Comparison of ENCODE assay signal across 20 cellular contexts in the genomic region with DNA sequence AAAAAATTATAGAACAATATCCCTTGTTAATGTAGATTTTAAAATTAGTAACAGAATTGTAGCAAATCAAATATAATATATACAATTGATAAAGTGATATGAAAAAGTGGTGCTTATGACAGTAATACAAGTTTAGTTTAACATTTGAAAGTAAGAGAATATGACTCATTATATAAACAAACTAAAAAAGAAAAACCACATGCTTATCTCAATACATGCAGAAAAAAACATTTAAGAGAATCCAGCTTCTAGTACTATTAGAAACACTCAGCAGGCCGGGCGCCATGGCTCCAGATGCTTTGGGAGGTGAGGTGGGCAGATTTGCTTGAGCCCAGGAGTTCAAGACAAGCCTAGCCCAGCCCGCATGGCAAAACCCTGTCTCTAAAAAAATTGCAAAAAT.
A peak's percentile ranks its signal among the peaks of the same experiment; 100 is the strongest.
DNase-seq lines count a peak whose midpoint lies in the region; ATAC-seq and TF ChIP-seq lines count a peak whose summit lies in the region.
"Had no signal": no experiment of that assay in that cellular context is flagged by ENCODE, and none has a peak within 500 bp of the region (broad histone marks: within the 10 kb centered on the region; RNA-seq: fewer than 3 reads in every experiment).

No MANE protein-coding gene starts in this region.

- H3K9ac ChIP-seq in adipocyte (ENCODE audit: low read length), result no peak overlapping the region

- DNase-seq in H4 (ENCODE audit: low spot score) (peak; percentile 24), adipocyte (ENCODE audit: low read depth) (peak; percentile 51), fibroblast of mammary gland (ENCODE audit: low read depth) (peak; percentile 25), non-pigmented ciliary epithelial cell (ENCODE audit: low read depth) (peak; percentile 13), NCI-H146 (lab: John Stamatoyannopoulos, UW) (no peak), NCI-H524 treated with DMSO at 0.1 percent for 48 hours (lab: John Stamatoyannopoulos, UW) (no peak)
- DNase-seq in activated T-cell treated with anti-CD3 and anti-CD28 coated beads, Interleukin-2, amount 50 U/mL, for 1 hour, result no peak
- DNase-seq: activated CD4-positive, alpha-beta T cell treated with anti-CD3 and anti-CD28 coated beads for 36 hours; DMS79 treated with DMSO at 0.1 percent for 48 hours; dorsolateral prefrontal cortex; MM.1S; NCI-H1436; NCI-H2171; NCI-H69; psoas muscle; SHP77 treated with DMSO at 0.1 percent for 48 hours; stimulated activated CD4-positive, alpha-beta T cell treated with anti-CD3 and anti-CD28 coated beads, Interleukin-4, amount 100 ng/mL, for 4 hours; stomach; transverse colon had no signal

- no peaks in the 10 kb centered on the region for H3K9me3 ChIP-seq in adipocyte (ENCODE audit: control insufficient read depth, low read length)
- H3K9me3 ChIP-seq: psoas muscle, stomach, transverse colon had no signal

- no peaks in the 10 kb centered on the region for H3K36me3 ChIP-seq in adipocyte (ENCODE audit: control insufficient read depth, insufficient read depth, low read length, severe bottlenecking)
- H3K36me3 ChIP-seq: stomach, transverse colon had no signal

- no peaks in the 10 kb centered on the region for H3K27me3 ChIP-seq in adipocyte (replicated peaks; ENCODE audit: control insufficient read depth, insufficient read depth, low read length)
- H3K27me3 ChIP-seq: dorsolateral prefrontal cortex, stomach, transverse colon had no signal

- TF ChIP-seq CTCF in fibroblast of mammary gland (conservative IDR thresholded peaks at IDR 0.05; ENCODE audit: control insufficient read depth, insufficient read depth, low read depth, low read length), result no peak

- no peak for ATAC-seq in HG02970 (IDR thresholded peaks at IDR 0.05; ENCODE audit: low FRiP score, unreplicated experiment)
- ATAC-seq: activated CD4-positive, alpha-beta T cell treated with anti-CD3 and anti-CD28 coated beads for 36 hours; psoas muscle had no signal

- no peak overlapping the region for H3K4me3 ChIP-seq in adipocyte (ENCODE audit: low read length)
- no peak overlapping the region for H3K4me3 ChIP-seq in fibroblast of mammary gland (ENCODE audit: control insufficient read depth, low read depth, low read length)
- H3K4me3 ChIP-seq: dorsolateral prefrontal cortex, psoas muscle, stomach, transverse colon had no signal

- no peaks in the 10 kb centered on the region for H3K4me1 ChIP-seq in adipocyte (ENCODE audit: control insufficient read depth, insufficient read depth, low read length)
- H3K4me1 ChIP-seq: psoas muscle, stomach, transverse colon had no signal

Comparison
In these comparisons a context has a peak if more than half of its experiments do, and no peak if none do; other contexts are left out.
1. DNase-seq: peak in H4 (single experiment), adipocyte (single experiment), fibroblast of mammary gland (single experiment) and non-pigmented ciliary epithelial cell (single experiment); none in NCI-H146 (single experiment), NCI-H524 treated with DMSO at 0.1 percent for 48 hours (single experiment) and activated T-cell treated with anti-CD3 and anti-CD28 coated beads, Interleukin-2, amount 50 U/mL, for 1 hour (single experiment).